Comparison of ENCODE assay signal across 15 cellular contexts in genomic region chr2:101361519-101361918, GRCh38. TPM values are rescaled to one million over a fixed set of nuclear protein-coding genes. Genes with fewer than 3 reads are reported as not detected.
DNase-seq lines count a peak whose midpoint lies in the region; ATAC-seq, FAIRE-seq and TF ChIP-seq lines count a peak whose summit lies in the region.
"Had no signal": no experiment of that assay in that cellular context is flagged by ENCODE, and none has a peak within 500 bp of the region (broad histone marks: within the 10 kb centered on the region; RNA-seq: fewer than 3 reads in every experiment).

No MANE protein-coding gene starts in this region.

- no peaks in the 10 kb centered on the region for H3K27me3 ChIP-seq in CD8-positive, alpha-beta memory T cell (ENCODE audit: insufficient read depth, low read length, poor library complexity, severe bottlenecking)
- no peaks in the 10 kb centered on the region for H3K27me3 ChIP-seq in keratinocyte (ENCODE audit: control insufficient read depth, extremely low read depth, insufficient read depth, low read length)

- peak overlapping the region; percentile 44 for H3K4me2 ChIP-seq in keratinocyte (ENCODE audit: control insufficient read depth, extremely low read depth, insufficient read depth, low read depth, low read length)

- peak overlapping the region; percentile 9 for H3K4me3 ChIP-seq in CD8-positive, alpha-beta memory T cell (ENCODE audit: low read length)
- no peak overlapping the region for H3K4me3 ChIP-seq in keratinocyte (ENCODE audit: control insufficient read depth in 2 of 3, extremely low read depth in 1 of 3, insufficient read depth in 2 of 3, low read depth in 1 of 3, low read length in 3 of 3)
- H3K4me3 ChIP-seq: SJSA1 had no signal

- POLR2A ChIA-PET in CD8-positive, alpha-beta memory T cell (lab: Charles Lee): interaction anchor here (1.1 kb wide), 1 partner anchor 53 kb away, joined by 3 read pairs; the partner anchor contains the start of gene RNF149

- peak; percentile 29 for FAIRE-seq in keratinocyte (lab: Jason Lieb, UNC)

- H4K20me1 ChIP-seq in keratinocyte (ENCODE audit: control insufficient read depth, extremely low read depth, insufficient read depth, low read length): no peaks in the 10 kb centered on the region

- peak in 1 of 5 donors; percentile 23 for DNase-seq in CD8-positive, alpha-beta memory T cell
- peak; percentile 76 for DNase-seq in activated CD4-positive, alpha-beta T cell treated with anti-CD3 and anti-CD28 coated beads, Interleukin-2, amount 10 ng/mL, durations not matched to agents 24 days and 14 days
- no peak for DNase-seq in keratinocyte (ENCODE audit: low read depth, low spot score)
- no peak for DNase-seq in SK-N-DZ (ENCODE audit: low spot score)
- no peak for DNase-seq in type B pancreatic cell (ENCODE audit: extremely low spot score, unreplicated experiment)
- no peak for DNase-seq in HFFc6
- DNase-seq: Calu3, GOT3, NCI-H1436, NCI-H748 treated with DMSO at 0.1 percent for 48 hours, right cardiac atrium, substantia nigra had no signal

- H3K9me1 ChIP-seq in keratinocyte (ENCODE audit: control insufficient read depth, extremely low read depth, insufficient read depth, low read length): no peaks in the 10 kb centered on the region

- no peaks in the 10 kb centered on the region for H3K36me3 Mint-ChIP-seq in CD8-positive, alpha-beta memory T cell
- H3K36me3 Mint-ChIP-seq in activated CD4-positive, alpha-beta T cell treated with anti-CD3 and anti-CD28 coated beads, Interleukin-2, amount 10 ng/mL, durations not matched to agents 24 days and 14 days (ENCODE audit: low read depth): no peaks in the 10 kb centered on the region
- H3K36me3 Mint-ChIP-seq in type B pancreatic cell (no peaks in the 10 kb centered on the region), HFFc6 (ENCODE audit: low read depth) (no peaks in the 10 kb centered on the region)

- H3K27ac Mint-ChIP-seq in CD8-positive, alpha-beta memory T cell: peak overlapping the region; percentile 16 to 90 (median 80)
- no peak overlapping the region for H3K27ac Mint-ChIP-seq in activated CD4-positive, alpha-beta T cell treated with anti-CD3 and anti-CD28 coated beads, Interleukin-2, amount 10 ng/mL, durations not matched to agents 24 days and 14 days
- no peak overlapping the region for H3K27ac Mint-ChIP-seq in type B pancreatic cell
- no peak overlapping the region for H3K27ac Mint-ChIP-seq in HFFc6

- peak overlapping the region in 6 of 7 donors; percentile 29 to 81 (median 54) for H3K4me3 Mint-ChIP-seq in CD8-positive, alpha-beta memory T cell
- peak overlapping the region; percentile 55 for H3K4me3 Mint-ChIP-seq in activated CD4-positive, alpha-beta T cell treated with anti-CD3 and anti-CD28 coated beads, Interleukin-2, amount 10 ng/mL, durations not matched to agents 24 days and 14 days
- H3K4me3 Mint-ChIP-seq in type B pancreatic cell: no peak overlapping the region
- no peak overlapping the region for H3K4me3 Mint-ChIP-seq in HFFc6

- CTCF ChIA-PET in CD8-positive, alpha-beta memory T cell (lab: Charles Lee): interaction anchor here (1.1 to 3.5 kb wide), 6 partner anchors 11 to 80 kb away, joined by 3 to 41 read pairs (median 12); partner anchors contain the start of gene CREG2

- peak; percentile 66 for ATAC-seq in GM19455 (IDR thresholded peaks at IDR 0.05; ENCODE audit: unreplicated experiment)
- ATAC-seq: right cardiac atrium had no signal

- intact Hi-C loops in activated CD4-positive, alpha-beta T cell treated with anti-CD3 and anti-CD28 coated beads, Interleukin-2, amount 10 ng/mL, durations not matched to agents 24 days and 14 days (cut with micrococcal nuclease): no loop called here

- no peaks in the 10 kb centered on the region for H3K36me3 ChIP-seq in CD8-positive, alpha-beta memory T cell (ENCODE audit: insufficient read depth, low read length)
- no peaks in the 10 kb centered on the region for H3K36me3 ChIP-seq in keratinocyte (ENCODE audit: control insufficient read depth in 2 of 2, extremely low read depth in 1 of 2, insufficient read depth in 2 of 2, low read length in 2 of 2)
- H3K36me3 ChIP-seq: SJSA1 had no signal

- peaks cover 27% of the 10 kb centered on the region for H3K4me1 ChIP-seq in CD8-positive, alpha-beta memory T cell (ENCODE audit: insufficient read depth, low read length)
- H3K4me1 ChIP-seq in keratinocyte (ENCODE audit: control insufficient read depth, extremely low read depth, insufficient read depth, low read length): peaks cover 39% of the 10 kb centered on the region
- H3K4me1 ChIP-seq: SJSA1 had no signal

- peaks cover 28 to 37% (median 34%) of the 10 kb centered on the region in 3 donors for H3K4me1 Mint-ChIP-seq in CD8-positive, alpha-beta memory T cell
- peaks cover 26% of the 10 kb centered on the region for H3K4me1 Mint-ChIP-seq in activated CD4-positive, alpha-beta T cell treated with anti-CD3 and anti-CD28 coated beads, Interleukin-2, amount 10 ng/mL, durations not matched to agents 24 days and 14 days
- H3K4me1 Mint-ChIP-seq in type B pancreatic cell (ENCODE audit: unreplicated experiment) (peaks cover 9% of the 10 kb centered on the region), HFFc6 (ENCODE audit: low read depth) (peaks cover 16% of the 10 kb centered on the region)

- no peak overlapping the region for H3K27ac ChIP-seq in CD8-positive, alpha-beta memory T cell (ENCODE audit: low read depth, low read length)
- peak overlapping the region; percentile 82 for H3K27ac ChIP-seq in keratinocyte (ENCODE audit: control insufficient read depth, insufficient read depth, low read length)
- H3K27ac ChIP-seq: SJSA1 had no signal

- no peaks in the 10 kb centered on the region for H3K9me3 ChIP-seq in CD8-positive, alpha-beta memory T cell (ENCODE audit: low read length)
- no peaks in the 10 kb centered on the region for H3K9me3 ChIP-seq in keratinocyte (ENCODE audit: control insufficient read depth, low read depth, low read length)
- H3K9me3 ChIP-seq: SJSA1 had no signal

- H3K9ac ChIP-seq in keratinocyte (ENCODE audit: control insufficient read depth, extremely low read depth, insufficient read depth, low read length): no peak overlapping the region

- TF ChIP-seq CTCF in keratinocyte (optimal IDR thresholded peaks at IDR 0.05 in 1 of 3, IDR thresholded peaks at IDR 0.05 in 1 of 3, conservative IDR thresholded peaks at IDR 0.05 in 1 of 3; ENCODE audit: extremely low read depth in 1 of 3, insufficient read depth in 2 of 3, low read length in 3 of 3): no peak
- TF ChIP-seq CTCF in type B pancreatic cell (conservative IDR thresholded peaks at IDR 0.05): no peak
- TF ChIP-seq CTCF in HFFc6 (IDR thresholded peaks at IDR 0.05): no peak

- H3K9me3 Mint-ChIP-seq in CD8-positive, alpha-beta memory T cell: no peaks in the 10 kb centered on the region
- no peaks in the 10 kb centered on the region for H3K9me3 Mint-ChIP-seq in activated CD4-positive, alpha-beta T cell treated with anti-CD3 and anti-CD28 coated beads, Interleukin-2, amount 10 ng/mL, durations not matched to agents 24 days and 14 days
- H3K9me3 Mint-ChIP-seq in type B pancreatic cell: peaks cover under 1% of the 10 kb centered on the region
- H3K9me3 Mint-ChIP-seq in HFFc6: no peaks in the 10 kb centered on the region

- peak overlapping the region; percentile 67 for H2AFZ ChIP-seq in keratinocyte (ENCODE audit: control insufficient read depth, low read length)

- peaks cover 0 to 6% of the 10 kb centered on the region in 2 donors for H3K27me3 Mint-ChIP-seq in CD8-positive, alpha-beta memory T cell
- peaks cover 14% of the 10 kb centered on the region for H3K27me3 Mint-ChIP-seq in activated CD4-positive, alpha-beta T cell treated with anti-CD3 and anti-CD28 coated beads, Interleukin-2, amount 10 ng/mL, durations not matched to agents 24 days and 14 days
- H3K27me3 Mint-ChIP-seq in type B pancreatic cell (peaks cover 3% of the 10 kb centered on the region), HFFc6 (ENCODE audit: insufficient read depth) (peaks cover 34% of the 10 kb centered on the region)

- H3K79me2 ChIP-seq in keratinocyte (ENCODE audit: control insufficient read depth, insufficient read depth, low read length): no peaks in the 10 kb centered on the region

- dilution Hi-C loops in keratinocyte (cut with MboI; ENCODE audit: extremely low pct_ligation_motif_present, low sequenced_read_pairs): no loop called here

RNA-seq across cellular contexts. Expression of gene CREG2, which starts 25.8 kb away (rescaled TPM):
- total RNA-seq in CD8-positive, alpha-beta memory T cell: not detected
- polyA plus RNA-seq in CD8-positive, alpha-beta memory T cell: not detected
- total RNA-seq in activated CD4-positive, alpha-beta T cell treated with anti-CD3 and anti-CD28 coated beads, Interleukin-2, amount 10 ng/mL, durations not matched to agents 24 days and 14 days: not detected in 2 replicates
- 1.7 to 2.8 TPM (median 1.8 TPM) in 3 replicates for polyA plus RNA-seq in keratinocyte
- 0.20 TPM for polyA plus RNA-seq in keratinocyte (2011; ENCODE audit: low read depth)
- 1.3 and 3.0 TPM in 2 replicates for polyA plus RNA-seq in keratinocyte (2011; cell fraction: cytosol; rRNA removed)
- 1.8 and 2.5 TPM in 2 replicates for polyA plus RNA-seq in keratinocyte (2011; cell fraction: nucleus; rRNA removed)
- 0.54 and 1.1 TPM in 2 replicates for polyA plus RNA-seq in keratinocyte (2012; ENCODE audit: low replicate concordance)
- 0.19 to 0.96 TPM in 2 of 3 replicates, not detected in the other for polyA minus RNA-seq in keratinocyte
- polyA minus RNA-seq in keratinocyte (2011; cell fraction: cytosol; rRNA and poly(A)+ RNA removed): 0.96 TPM
- polyA minus RNA-seq in keratinocyte (2011; cell fraction: nucleus; rRNA and poly(A)+ RNA removed): 1.2 and 2.2 TPM in 2 replicates
- polyA plus RNA-seq in SK-N-DZ (2014; cell fraction: cytosol; rRNA removed): 0.48 TPM in 1 of 2 replicates, not detected in the other
- not detected in 2 replicates for polyA plus RNA-seq in SK-N-DZ (2014; cell fraction: nucleus; rRNA removed)
- 1.9 and 4.2 TPM in 2 replicates for total RNA-seq in type B pancreatic cell (ENCODE audit: low replicate concordance)
- total RNA-seq in HFFc6 (2021; fragmentation: NEBNext Ultra II Directional; extraction: Animal tissue kit (Norgen Biotek cat#: 25700)): not detected
- total RNA-seq: fibroblast of villous mesenchyme, SJSA1 had no signal

RNA-seq across cellular contexts. Expression of gene RNF149, which starts 53.0 kb away (rescaled TPM):
- total RNA-seq in CD8-positive, alpha-beta memory T cell: 10 to 100 TPM; 43.4 TPM
- 87.6 TPM for polyA plus RNA-seq in CD8-positive, alpha-beta memory T cell
- 40.3 and 40.7 TPM in 2 replicates for total RNA-seq in activated CD4-positive, alpha-beta T cell treated with anti-CD3 and anti-CD28 coated beads, Interleukin-2, amount 10 ng/mL, durations not matched to agents 24 days and 14 days
- 40.5 to 68.0 TPM (median 47.1 TPM) in 3 replicates for polyA plus RNA-seq in keratinocyte
- 33.8 TPM for polyA plus RNA-seq in keratinocyte (2011; ENCODE audit: low read depth)
- polyA plus RNA-seq in keratinocyte (2011; cell fraction: cytosol; rRNA removed): 14.7 and 27.4 TPM in 2 replicates
- 87.2 and 116 TPM in 2 replicates for polyA plus RNA-seq in keratinocyte (2011; cell fraction: nucleus; rRNA removed)
- polyA plus RNA-seq in keratinocyte (2012; ENCODE audit: low replicate concordance): 44.1 and 71.2 TPM in 2 replicates
- 14.3 to 51.5 TPM (median 30.2 TPM) in 3 replicates for polyA minus RNA-seq in keratinocyte
- 34.9 TPM for polyA minus RNA-seq in keratinocyte (2011; cell fraction: cytosol; rRNA and poly(A)+ RNA removed)
- 64.6 and 83.7 TPM in 2 replicates for polyA minus RNA-seq in keratinocyte (2011; cell fraction: nucleus; rRNA and poly(A)+ RNA removed)
- polyA plus RNA-seq in SK-N-DZ (2014; cell fraction: cytosol; rRNA removed): 23.7 and 30.9 TPM in 2 replicates
- polyA plus RNA-seq in SK-N-DZ (2014; cell fraction: nucleus; rRNA removed): 36.7 and 50.3 TPM in 2 replicates
- 47.0 and 57.3 TPM in 2 replicates for total RNA-seq in type B pancreatic cell (ENCODE audit: low replicate concordance)
- total RNA-seq in HFFc6 (2021; fragmentation: NEBNext Ultra II Directional; extraction: Animal tissue kit (Norgen Biotek cat#: 25700)): 10 to 100 TPM; 24.6 to 33.4 (median 26.0) TPM

Comparison
In these comparisons a context has a peak if more than half of its experiments do, and no peak if none do; other contexts are left out.
1. H3K27ac Mint-ChIP-seq: peak in CD8-positive, alpha-beta memory T cell (8 of 8); none in activated CD4-positive, alpha-beta T cell treated with anti-CD3 and anti-CD28 coated beads, Interleukin-2, amount 10 ng/mL, durations not matched to agents 24 days and 14 days (single experiment), type B pancreatic cell (single experiment) and HFFc6 (single experiment).
2. H3K4me3 Mint-ChIP-seq: peak in CD8-positive, alpha-beta memory T cell (6 of 7) and activated CD4-positive, alpha-beta T cell treated with anti-CD3 and anti-CD28 coated beads, Interleukin-2, amount 10 ng/mL, durations not matched to agents 24 days and 14 days (single experiment); none in type B pancreatic cell (single experiment) and HFFc6 (single experiment).